ENCODE assay signal across 8 cellular contexts in genomic region chr11:67629386-67630229, GRCh38. TPM values are rescaled to one million over a fixed set of nuclear protein-coding genes. Genes with fewer than 3 reads are reported as not detected.
A peak's percentile ranks its signal among the peaks of the same experiment; 100 is the strongest.
DNase-seq lines count a peak whose midpoint lies in the region; ATAC-seq, FAIRE-seq and TF ChIP-seq lines count a peak whose summit lies in the region.

Gene NUDT8 (minus strand): TSS chr11:67629937. CDS start chr11:67629911, 26 bp downstream.

- H3K9me3 ChIP-seq in pancreas (no peaks in the 10 kb centered on the region), tibial artery (no peaks in the 10 kb centered on the region)

- H3K36me3 Mint-ChIP-seq in activated naive CD8-positive, alpha-beta T cell, result no peaks in the 10 kb centered on the region

- H3K27me3 Mint-ChIP-seq in activated naive CD8-positive, alpha-beta T cell, result no peaks in the 10 kb centered on the region

- ATAC-seq in GM21619 (IDR thresholded peaks at IDR 0.05; ENCODE audit: unreplicated experiment), result peak; percentile 41
- peak; percentile 70 for ATAC-seq in SK-N-SH treated with all-trans-retinoic acid at 6 μM for 48 hours
- peak; percentile 60 to 73 (median 63) for ATAC-seq in pancreas

- TF ChIP-seq CTCF in pancreas (IDR thresholded peaks at IDR 0.05), result peak; percentile 83 to 86 (median 84)
- TF ChIP-seq CTCF in tibial artery (IDR thresholded peaks at IDR 0.05), result peak; percentile 79 to 87

- no peak for FAIRE-seq in pancreas (lab: Jason Lieb, UNC)

- intact Hi-C loops in head of caudate nucleus (cut with DNase I), result no loop called here
- intact Hi-C loops in pancreas (cut with DNase I), result loop anchor here in 1 of 3 donors (5.0 kb wide), 1 partner anchor 33 kb away; no protein-coding TSS in a partner anchor
- intact Hi-C loops in tibial artery (cut with DNase I; ENCODE audit: low total_unique reads), result no loop called here

- H3K27ac Mint-ChIP-seq in activated naive CD8-positive, alpha-beta T cell, result peak within 1 kb of the TSS; percentile 83

- H3K4me1 ChIP-seq in pancreas (peaks cover 11 to 23% (median 23%) of the 10 kb centered on the region in 3 donors), tibial artery (peaks cover 6 to 29% (median 15%) of the 10 kb centered on the region in 4 donors)

- H3K4me1 Mint-ChIP-seq in activated naive CD8-positive, alpha-beta T cell (ENCODE audit: low read depth), result peaks cover 5% of the 10 kb centered on the region

- peak within 1 kb of the TSS; percentile 90 for H3K4me3 Mint-ChIP-seq in activated naive CD8-positive, alpha-beta T cell

- WGBS in pancreas, 2 donors, result 1% methylated on average over 81 to 102 of the region's 102 CpGs

- H3K27me3 ChIP-seq in pancreas, result no peaks in the 10 kb centered on the region
- peaks cover 0 to 5% of the 10 kb centered on the region in 2 donors for H3K27me3 ChIP-seq in tibial artery

- no peaks in the 10 kb centered on the region for H3K36me3 ChIP-seq in pancreas
- H3K36me3 ChIP-seq in tibial artery, result no peaks in the 10 kb centered on the region

- H3K4me3 ChIP-seq in pancreas (peak within 1 kb of the TSS; percentile 42 to 73 (median 54)), tibial artery (peak within 1 kb of the TSS; percentile 59 to 83)

- DNase-seq in ELF-1 (ENCODE audit: low read depth, low spot score), result peak; percentile 91
- DNase-seq in KBM-7, result peak; percentile 81
- peak; percentile 70 to 93 (median 85) for DNase-seq in head of caudate nucleus
- peak; percentile 72 to 94 (median 87) for DNase-seq in pancreas
- peak; percentile 80 to 88 for DNase-seq in tibial artery

- peak within 1 kb of the TSS; percentile 84 to 89 (median 86) for H3K27ac ChIP-seq in pancreas
- H3K27ac ChIP-seq in tibial artery, result peak within 1 kb of the TSS; percentile 92 to 93

- H3K9me3 Mint-ChIP-seq in activated naive CD8-positive, alpha-beta T cell (ENCODE audit: low read depth), result no peaks in the 10 kb centered on the region

- in situ Hi-C loops in KBM-7 (cut with MboI; ENCODE audit: low pct_unique_long_range_greater_than_20kb, low sequenced_read_pairs), result no loop called here

TF ChIP-seq in SK-N-SH treated with all-trans-retinoic acid at 6 μM for 48 hours, 23 proteins besides CTCF, POLR2A, EP300 and RAD21:
- no peak for TF ChIP-seq ZFP3 (CRISPR knock-in tag; IDR thresholded peaks at IDR 0.05)
- no peak for TF ChIP-seq TSHZ2 (CRISPR knock-in tag; IDR thresholded peaks at IDR 0.05)
- TF ChIP-seq GLIS3 (CRISPR knock-in tag; IDR thresholded peaks at IDR 0.05), result 0 out of 2 replicates have a peak, but pooled peaks have one; percentile 17
- no peak for TF ChIP-seq ZFP30 (CRISPR knock-in tag; IDR thresholded peaks at IDR 0.05)
- no peak for TF ChIP-seq ISL1 (CRISPR knock-in tag; IDR thresholded peaks at IDR 0.05)

RNA-seq across cellular contexts. Expression of gene NUDT8, which starts in this region (rescaled TPM):
- total RNA-seq in pancreas, result 1 to 10 TPM; 4.3 to 7.3 (median 5.8) TPM
- polyA plus RNA-seq in pancreas, result 10 to 100 TPM in 1 of 2 donors, 1 to 10 TPM in 1; 6.4 to 11.0 TPM

Comparison
In these comparisons a context has a peak if more than half of its experiments do, and no peak if none do; other contexts are left out.
1. Peak in every context shown above with its lines: DNase-seq, ATAC-seq, H3K4me3 ChIP-seq and H3K27ac ChIP-seq.